In the genomic region with DNA sequence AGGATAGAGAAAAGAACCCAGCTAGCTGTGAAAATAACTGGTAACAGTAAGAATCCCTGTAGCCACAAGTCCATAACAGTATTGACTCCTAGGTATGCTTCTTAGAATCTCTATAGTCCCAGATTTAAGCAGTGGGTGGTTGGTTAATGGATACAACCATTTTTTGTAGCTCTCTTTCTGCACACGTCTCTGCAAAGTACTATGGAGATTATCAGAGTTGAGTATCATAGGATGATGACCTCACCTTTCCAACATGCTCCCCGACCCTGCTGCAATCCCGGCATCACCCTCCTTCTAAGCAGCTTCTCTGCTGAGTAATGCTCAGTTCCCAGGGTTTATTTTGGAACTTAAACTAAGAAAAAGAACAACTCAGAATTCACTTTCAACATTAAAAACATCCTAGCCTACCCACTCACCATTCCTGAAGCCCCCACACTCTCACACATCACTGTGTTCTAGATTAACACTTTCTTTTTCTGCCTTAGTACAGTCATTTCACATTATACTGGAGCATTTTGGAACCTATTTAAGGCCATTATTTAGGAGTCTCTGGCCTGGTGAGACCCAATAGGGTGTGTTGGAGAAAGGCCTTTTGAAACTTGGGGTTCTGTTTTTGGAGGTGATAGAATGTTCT, we compare ENCODE assay signal across 10 cellular contexts. TPM values are rescaled to one million over a fixed set of nuclear protein-coding genes. Genes with fewer than 3 reads are reported as not detected.
DNase-seq lines count a peak whose midpoint lies in the region; ATAC-seq and TF ChIP-seq lines count a peak whose summit lies in the region.
"Had no signal": no experiment of that assay in that cellular context is flagged by ENCODE, and none has a peak within 500 bp of the region (broad histone marks: within the 10 kb centered on the region; RNA-seq: fewer than 3 reads in every experiment).

No MANE protein-coding gene starts in this region.

- DNase-seq in CD4-positive, alpha-beta T cell: no peak
- DNase-seq in choroid plexus epithelial cell (ENCODE audit: low read depth) (peak; percentile 87), non-pigmented ciliary epithelial cell (ENCODE audit: low read depth) (peak; percentile 82), NCI-H1105 treated with DMSO at 0.1 percent for 48 hours (lab: John Stamatoyannopoulos, UW) (no peak)
- DNase-seq in activated naive CD4-positive, alpha-beta T cell (lab: John Stamatoyannopoulos, UW): no peak
- DNase-seq: activated CD4-positive, alpha-beta memory T cell treated with anti-CD3 and anti-CD28 coated beads, Interleukin-2, amount 10 ng/mL, durations not matched to agents 7 days and 5 days; left cardiac atrium had no signal

- H3K27me3 Mint-ChIP-seq in CD4-positive, alpha-beta T cell: no peaks in the 10 kb centered on the region
- no peaks in the 10 kb centered on the region for H3K27me3 Mint-ChIP-seq in IgD-negative memory B cell
- H3K27me3 Mint-ChIP-seq: activated CD4-positive, alpha-beta memory T cell treated with anti-CD3 and anti-CD28 coated beads, Interleukin-2, amount 10 ng/mL, durations not matched to agents 7 days and 5 days had no signal

- CTCF ChIA-PET in CD4-positive, alpha-beta T cell (lab: Charles Lee): interaction anchor here (0.7 to 1.9 kb wide), 2 partner anchors 8 to 39 kb away, joined by 4 to 11 read pairs; a partner anchor contains a TSS

- H3K27ac ChIP-seq in CD4-positive, alpha-beta T cell (ENCODE audit: low read depth, low read length): no peak overlapping the region

- no peaks in the 10 kb centered on the region for H3K9me3 ChIP-seq in CD4-positive, alpha-beta T cell (ENCODE audit: control insufficient read depth, low read length)

- H3K27ac Mint-ChIP-seq in CD4-positive, alpha-beta T cell: no peak overlapping the region
- H3K27ac Mint-ChIP-seq in IgD-negative memory B cell: peak overlapping the region in 2 of 3 donors; percentile 14 to 25
- H3K27ac Mint-ChIP-seq: activated CD4-positive, alpha-beta memory T cell treated with anti-CD3 and anti-CD28 coated beads, Interleukin-2, amount 10 ng/mL, durations not matched to agents 7 days and 5 days had no signal

- H3K9me3 Mint-ChIP-seq in CD4-positive, alpha-beta T cell: no peaks in the 10 kb centered on the region
- H3K9me3 Mint-ChIP-seq in IgD-negative memory B cell: no peaks in the 10 kb centered on the region
- H3K9me3 Mint-ChIP-seq: activated CD4-positive, alpha-beta memory T cell treated with anti-CD3 and anti-CD28 coated beads, Interleukin-2, amount 10 ng/mL, durations not matched to agents 7 days and 5 days had no signal

- peak overlapping the region; percentile 20 for H3K4me3 ChIP-seq in choroid plexus epithelial cell (ENCODE audit: low read depth, low read length)

- POLR2A ChIA-PET in CD4-positive, alpha-beta T cell (lab: Charles Lee): interaction anchor here (1.1 to 7.1 kb wide), 2 partner anchors 14 to 15 kb away, joined by 3 to 144 read pairs; a partner anchor contains a TSS

- no peak for TF ChIP-seq CTCF in CD4-positive, alpha-beta T cell (IDR thresholded peaks at IDR 0.05)
- no peak for TF ChIP-seq CTCF in choroid plexus epithelial cell (conservative IDR thresholded peaks at IDR 0.05; ENCODE audit: low read depth, low read length)

- ATAC-seq in CD4-positive, alpha-beta T cell (ENCODE audit: poor library complexity): no peak
- ATAC-seq in GM21529 (IDR thresholded peaks at IDR 0.05; ENCODE audit: unreplicated experiment) (no peak), GM19035 (IDR thresholded peaks at IDR 0.05; ENCODE audit: unreplicated experiment) (no peak)

- H3K27me3 ChIP-seq in CD4-positive, alpha-beta T cell (ENCODE audit: control insufficient read depth, insufficient read depth, low read length): no peaks in the 10 kb centered on the region

- H3K4me1 Mint-ChIP-seq in CD4-positive, alpha-beta T cell (ENCODE audit: low read depth): peaks cover 23% of the 10 kb centered on the region
- peaks cover 9 to 11% (median 9%) of the 10 kb centered on the region in 3 donors for H3K4me1 Mint-ChIP-seq in IgD-negative memory B cell

- intact Hi-C loops in CD4-positive, alpha-beta T cell (cut with DNase I, micrococcal nuclease): no loop called here

- H3K4me3 Mint-ChIP-seq in CD4-positive, alpha-beta T cell: peak overlapping the region; percentile 6
- H3K4me3 Mint-ChIP-seq in IgD-negative memory B cell: peak overlapping the region in 1 of 4 donors; percentile 71
- H3K4me3 Mint-ChIP-seq: activated CD4-positive, alpha-beta memory T cell treated with anti-CD3 and anti-CD28 coated beads, Interleukin-2, amount 10 ng/mL, durations not matched to agents 7 days and 5 days had no signal

- peaks cover 19% of the 10 kb centered on the region for H3K36me3 Mint-ChIP-seq in CD4-positive, alpha-beta T cell (ENCODE audit: low read depth)
- H3K36me3 Mint-ChIP-seq in IgD-negative memory B cell: peaks cover 8% of the 10 kb centered on the region

RNA-seq across cellular contexts. Expression of a gene that starts 2.7 kb away (rescaled TPM):
- 1 to 10 TPM; 2.8 to 2.9 TPM for total RNA-seq in CD4-positive, alpha-beta T cell
- 1.5 TPM for polyA plus RNA-seq in IgD-negative memory B cell

RNA-seq across cellular contexts. Expression of a gene that starts 3.4 kb away (rescaled TPM):
- total RNA-seq in CD4-positive, alpha-beta T cell: 100 to 1,000 TPM; 401 to 404 TPM
- polyA plus RNA-seq in IgD-negative memory B cell: 86.2 TPM

RNA-seq across cellular contexts. Expression of a gene that starts 7.7 kb away (rescaled TPM):
- total RNA-seq in CD4-positive, alpha-beta T cell: 10 to 100 TPM; 23.7 to 25.5 TPM
- polyA plus RNA-seq in IgD-negative memory B cell: 5.5 TPM

RNA-seq across cellular contexts. Expression of a gene that starts 15.3 kb away (rescaled TPM):
- total RNA-seq in CD4-positive, alpha-beta T cell: 1 to 10 TPM in 1 of 2 experiments, under 1 TPM in 1; 0.58 to 1.2 TPM
- 4.5 TPM for polyA plus RNA-seq in IgD-negative memory B cell

RNA-seq across cellular contexts. Expression of a gene that starts 26.5 kb away (rescaled TPM):
- under 1 TPM; 0.30 to 0.42 TPM for total RNA-seq in CD4-positive, alpha-beta T cell
- 0.13 TPM for polyA plus RNA-seq in IgD-negative memory B cell

Comparison
In these comparisons a context has a peak if more than half of its experiments do, and no peak if none do; other contexts are left out.
1. DNase-seq: peak in choroid plexus epithelial cell (single experiment) and non-pigmented ciliary epithelial cell (single experiment); none in CD4-positive, alpha-beta T cell (0 of 10), NCI-H1105 treated with DMSO at 0.1 percent for 48 hours (single experiment) and activated naive CD4-positive, alpha-beta T cell (0 of 4).